1 cellular context compared by ENCODE assay signal in the genomic region with DNA sequence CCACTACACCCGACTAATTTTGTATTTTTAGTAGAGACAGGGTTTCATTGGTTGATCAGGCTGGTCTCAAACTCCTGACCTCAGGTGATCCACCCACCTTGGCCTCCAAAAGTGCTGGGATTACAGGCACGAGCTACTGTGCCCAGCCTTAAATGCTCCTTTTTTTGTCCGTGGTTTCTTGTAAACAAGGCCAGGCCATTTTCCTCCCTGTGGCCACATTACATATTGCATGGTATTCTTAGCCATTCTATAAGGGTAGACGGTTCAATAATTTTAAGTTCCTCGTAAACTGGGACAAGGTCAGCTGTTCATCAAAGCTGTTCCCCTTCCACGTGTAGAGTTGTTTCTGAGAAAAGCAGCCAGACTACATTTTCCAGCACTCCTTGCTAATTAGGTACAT.
TF ChIP-seq lines count a peak whose summit lies in the region.

No MANE protein-coding gene starts in this region.

TF ChIP-seq in K562, 482 proteins besides CTCF, POLR2A, EP300 and RAD21:
- TF ChIP-seq FOXK1 (CRISPR knock-in tag; IDR thresholded peaks at IDR 0.05; ENCODE audit: borderline replicate concordance): peak; percentile 67; the same call in 1 of the 2 replicates
- TF ChIP-seq FOXK2 (conservative IDR thresholded peaks at IDR 0.05 in 1 of 2, IDR thresholded peaks at IDR 0.05 in 1 of 2; ENCODE audit: low read depth in 2 of 2): peak; percentile 44 to 75; a peak in 2 of 4 replicates
- no peak for TF ChIP-seq XRCC5 (IDR thresholded peaks at IDR 0.05; ENCODE audit: low read depth, low read length)
- TF ChIP-seq, protein P1, sequence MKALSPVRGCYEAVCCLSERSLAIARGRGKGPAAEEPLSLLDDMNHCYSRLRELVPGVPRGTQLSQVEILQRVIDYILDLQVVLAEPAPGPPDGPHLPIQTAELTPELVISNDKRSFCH (CRISPR knock-in tag; IDR thresholded peaks at IDR 0.05): no peak
- TF ChIP-seq, protein P1 (tag; IDR thresholded peaks at IDR 0.05): no peak
- TF ChIP-seq FOXA3 (CRISPR knock-in tag; conservative IDR thresholded peaks at IDR 0.05 in 1 of 2, IDR thresholded peaks at IDR 0.05 in 1 of 2): peak in 1 of 2 experiments; percentile 87; a peak in 2 of 4 replicates
- 0 out of 2 replicates have a peak, but pooled peaks have one; percentile 2 for TF ChIP-seq SMARCA5 (IDR thresholded peaks at IDR 0.05)
